ENCODE assay signal across 8 cellular contexts in genomic region chr12:65823481-65824313, GRCh38. TPM values are rescaled to one million over a fixed set of nuclear protein-coding genes. Genes with fewer than 3 reads are reported as not detected.
DNase-seq lines count a peak whose midpoint lies in the region; ATAC-seq and TF ChIP-seq lines count a peak whose summit lies in the region.

No MANE protein-coding gene starts in this region.

- peaks cover 13% of the 10 kb centered on the region for H3K36me3 ChIP-seq in mammary epithelial cell (ENCODE audit: insufficient read depth, low read length)
- H3K36me3 ChIP-seq in kidney epithelial cell (ENCODE audit: control insufficient read depth, insufficient read depth, low read length), result peaks cover 1% of the 10 kb centered on the region

- H3K9ac ChIP-seq in mammary epithelial cell (ENCODE audit: insufficient read depth, low read length), result peak overlapping the region; percentile 98

- peak; percentile 39 for ATAC-seq in stimulated activated naive CD8-positive, alpha-beta T cell treated with anti-CD3 and anti-CD28 coated beads, Interleukin-15, amount 100 ng/mL, for 72 hours

- peak overlapping the region; percentile 94 for H3K4me2 ChIP-seq in mammary epithelial cell (ENCODE audit: insufficient read depth, low read depth, low read length)

- H3K4me3 Mint-ChIP-seq in T-helper 1 cell treated with Interleukin-12 subunit alpha and Interleukin-12 subunit beta and Interleukin-4 antibody, amounts not matched to agents 30 μg/mL and 1 μg/mL, for 36 hours, result peak overlapping the region; percentile 74
- H3K4me3 Mint-ChIP-seq in stimulated activated naive CD8-positive, alpha-beta T cell treated with anti-CD3 and anti-CD28 coated beads, Interleukin-15, amount 100 ng/mL, for 72 hours, result peak overlapping the region; percentile 81 to 91

- dilution Hi-C loops in mammary epithelial cell (cut with HindIII; ENCODE audit: low sequenced_read_pairs), result no loop called here

- H3K4me3 ChIP-seq in mammary epithelial cell (replicated peaks in 1 of 3; ENCODE audit: insufficient read depth in 1 of 3, low read depth in 2 of 3, low read length in 3 of 3), result peak overlapping the region; percentile 70 to 85 (median 80)
- H3K4me3 ChIP-seq in kidney epithelial cell (ENCODE audit: low read depth, low read length), result peak overlapping the region; percentile 93

- H3K9me3 ChIP-seq in mammary epithelial cell (replicated peaks; ENCODE audit: insufficient read depth, low read length), result no peaks in the 10 kb centered on the region

- CTCF ChIA-PET in mammary epithelial cell (lab: Charles Lee; ENCODE audit: low non-redundant PET), result interaction anchor here (0.5 kb wide), 1 partner anchor 88 kb away, joined by 3 read pairs; no protein-coding TSS in a partner anchor

- DNase-seq in T-helper 1 cell, result no peak
- peak; percentile 10 for DNase-seq in NCI-H226
- peak; percentile 81 for DNase-seq in mammary epithelial cell
- no peak for DNase-seq in kidney epithelial cell (ENCODE audit: low read depth)
- DNase-seq in stimulated activated naive CD8-positive, alpha-beta T cell treated with anti-CD3 and anti-CD28 coated beads, Interleukin-15, amount 100 ng/mL, for 72 hours, result peak in 1 of 2 donors; percentile 10
- DNase-seq in NCI-H128 (lab: John Stamatoyannopoulos, UW; ENCODE audit: unreplicated experiment), result no peak
- DNase-seq in DMS153 (lab: John Stamatoyannopoulos, UW), result no peak

- no peaks in the 10 kb centered on the region for H4K20me1 ChIP-seq in mammary epithelial cell (ENCODE audit: insufficient read depth, low read length)

- H3K9me3 Mint-ChIP-seq in T-helper 1 cell treated with Interleukin-12 subunit alpha and Interleukin-12 subunit beta and Interleukin-4 antibody, amounts not matched to agents 30 μg/mL and 1 μg/mL, for 36 hours, result peaks cover 3% of the 10 kb centered on the region
- H3K9me3 Mint-ChIP-seq in stimulated activated naive CD8-positive, alpha-beta T cell treated with anti-CD3 and anti-CD28 coated beads, Interleukin-15, amount 100 ng/mL, for 72 hours, result peaks cover 0 to 4% of the 10 kb centered on the region in 2 donors

- BruUV-seq in mammary epithelial cell (replicated peaks; lab: Mats Ljungman, UMichigan), result no TSS peak

- peaks cover 10% of the 10 kb centered on the region for H3K4me1 Mint-ChIP-seq in T-helper 1 cell treated with Interleukin-12 subunit alpha and Interleukin-12 subunit beta and Interleukin-4 antibody, amounts not matched to agents 30 μg/mL and 1 μg/mL, for 36 hours (ENCODE audit: low read depth)
- peaks cover 35% of the 10 kb centered on the region for H3K4me1 Mint-ChIP-seq in stimulated activated naive CD8-positive, alpha-beta T cell treated with anti-CD3 and anti-CD28 coated beads, Interleukin-15, amount 100 ng/mL, for 72 hours

- no peak overlapping the region for H2AFZ ChIP-seq in mammary epithelial cell (ENCODE audit: low read depth, low read length)

- TF ChIP-seq CTCF in mammary epithelial cell (conservative IDR thresholded peaks at IDR 0.05 in 1 of 2, IDR thresholded peaks at IDR 0.05 in 1 of 2; ENCODE audit: extremely low read depth in 1 of 2, insufficient read depth in 1 of 2, low read depth in 1 of 2, low read length in 2 of 2), result no peak
- no peak for TF ChIP-seq CTCF in kidney epithelial cell (IDR thresholded peaks at IDR 0.05; ENCODE audit: insufficient read depth, low read length, poor library complexity, severe bottlenecking)

- peaks cover 3% of the 10 kb centered on the region for H3K36me3 Mint-ChIP-seq in T-helper 1 cell treated with Interleukin-12 subunit alpha and Interleukin-12 subunit beta and Interleukin-4 antibody, amounts not matched to agents 30 μg/mL and 1 μg/mL, for 36 hours (ENCODE audit: low read depth)

- H3K4me1 ChIP-seq in mammary epithelial cell (ENCODE audit: insufficient read depth, low read length), result peaks cover 32% of the 10 kb centered on the region

- 3% methylated on average over 29 of the region's 61 CpGs for WGBS in mammary epithelial cell (ENCODE audit: low coverage, missing lambda C conversion rate)

- H3K79me2 ChIP-seq in mammary epithelial cell (ENCODE audit: insufficient read depth, low read length), result peaks cover 78% of the 10 kb centered on the region

- in situ Hi-C loops in mammary epithelial cell (cut with MboI; ENCODE audit: low sequenced_read_pairs in 2 of 2), result no loop called here

- H3K27me3 ChIP-seq in mammary epithelial cell (ENCODE audit: insufficient read depth, low read length) (no peaks in the 10 kb centered on the region), kidney epithelial cell (ENCODE audit: control insufficient read depth, insufficient read depth, low read length) (no peaks in the 10 kb centered on the region)

- H3K27ac Mint-ChIP-seq in T-helper 1 cell treated with Interleukin-12 subunit alpha and Interleukin-12 subunit beta and Interleukin-4 antibody, amounts not matched to agents 30 μg/mL and 1 μg/mL, for 36 hours, result no peak overlapping the region
- H3K27ac Mint-ChIP-seq in stimulated activated naive CD8-positive, alpha-beta T cell treated with anti-CD3 and anti-CD28 coated beads, Interleukin-15, amount 100 ng/mL, for 72 hours, result no peak overlapping the region

- intact Hi-C loops in mammary epithelial cell (cut with micrococcal nuclease), result loop anchor here (1.0 to 10.0 kb wide), 9 partner anchors 58 to 517 kb away; no protein-coding TSS in a partner anchor

- H3K27me3 Mint-ChIP-seq in T-helper 1 cell treated with Interleukin-12 subunit alpha and Interleukin-12 subunit beta and Interleukin-4 antibody, amounts not matched to agents 30 μg/mL and 1 μg/mL, for 36 hours (ENCODE audit: low read depth), result peaks cover 70% of the 10 kb centered on the region
- peaks cover 86% of the 10 kb centered on the region for H3K27me3 Mint-ChIP-seq in stimulated activated naive CD8-positive, alpha-beta T cell treated with anti-CD3 and anti-CD28 coated beads, Interleukin-15, amount 100 ng/mL, for 72 hours

- peak overlapping the region; percentile 97 for H3K27ac ChIP-seq in mammary epithelial cell (ENCODE audit: insufficient read depth, low read depth, low read length)

RNA-seq across cellular contexts. Expression of gene HMGA2, which starts 0.6 kb away (rescaled TPM):
- total RNA-seq in mammary epithelial cell, result 100 to 1,000 TPM in 1 of 2 donors, 10 to 100 TPM in 1; 23.8 to 189 TPM
- 41.2 TPM for polyA plus RNA-seq in mammary epithelial cell
- polyA minus RNA-seq in mammary epithelial cell, result 46.4 TPM
- 148 and 160 TPM in 2 replicates for total RNA-seq in kidney epithelial cell

Comparison
In these comparisons a context has a peak if more than half of its experiments do, and no peak if none do; other contexts are left out.
1. DNase-seq: peak in NCI-H226 (single experiment) and mammary epithelial cell (single experiment); none in T-helper 1 cell (0 of 5), kidney epithelial cell (single experiment), NCI-H128 (single experiment) and DMS153 (single experiment).